In genomic region chr5:40240671-40241070, GRCh38 we compare ENCODE assay signal across 17 cellular contexts.
DNase-seq lines count a peak whose midpoint lies in the region; TF ChIP-seq lines count a peak whose summit lies in the region.
"Had no signal": no experiment of that assay in that cellular context is flagged by ENCODE, and none has a peak within 500 bp of the region (broad histone marks: within the 10 kb centered on the region; RNA-seq: fewer than 3 reads in every experiment).

No MANE protein-coding gene starts in this region.

- H3K27me3 ChIP-seq in ACC112 (ENCODE audit: insufficient read depth, low read length) (no peaks in the 10 kb centered on the region), adipocyte (replicated peaks; ENCODE audit: control insufficient read depth, insufficient read depth, low read length) (no peaks in the 10 kb centered on the region), stomach (no peaks in the 10 kb centered on the region)

- H3K27ac Mint-ChIP-seq in activated CD4-positive, alpha-beta T cell treated with anti-CD3 and anti-CD28 coated beads, Interleukin-2, amount 10 ng/mL, durations not matched to agents 24 days and 14 days, result peak overlapping the region; percentile 29
- H3K27ac Mint-ChIP-seq: CD4-positive, alpha-beta T cell; GM23338 had no signal

- H3K4me1 ChIP-seq in ACC112 (ENCODE audit: control insufficient read depth, insufficient read depth, low read length, unreplicated experiment), result no peaks in the 10 kb centered on the region
- no peaks in the 10 kb centered on the region for H3K4me1 ChIP-seq in adipocyte (ENCODE audit: control insufficient read depth, insufficient read depth, low read length)
- no peaks in the 10 kb centered on the region for H3K4me1 ChIP-seq in stomach
- H3K4me1 ChIP-seq: Caco-2 had no signal

- H3K36me3 ChIP-seq in ACC112 (ENCODE audit: insufficient read depth, low read length), result no peaks in the 10 kb centered on the region
- H3K36me3 ChIP-seq in adipocyte (ENCODE audit: control insufficient read depth, insufficient read depth, low read length, severe bottlenecking), result no peaks in the 10 kb centered on the region
- no peaks in the 10 kb centered on the region for H3K36me3 ChIP-seq in stomach

- H3K4me3 ChIP-seq in ACC112 (ENCODE audit: low read depth, low read length), result no peak overlapping the region
- H3K4me3 ChIP-seq in adipocyte (ENCODE audit: low read length), result no peak overlapping the region
- no peak overlapping the region for H3K4me3 ChIP-seq in fibroblast of mammary gland (ENCODE audit: control insufficient read depth, low read depth, low read length)
- no peak overlapping the region for H3K4me3 ChIP-seq in stomach
- H3K4me3 ChIP-seq: GM23338 had no signal

- peaks cover 14% of the 10 kb centered on the region for H3K36me3 Mint-ChIP-seq in activated CD4-positive, alpha-beta T cell treated with anti-CD3 and anti-CD28 coated beads, Interleukin-2, amount 10 ng/mL, durations not matched to agents 24 days and 14 days (ENCODE audit: low read depth)

- TF ChIP-seq POLR2A in stomach (IDR thresholded peaks at IDR 0.05), result no peak

- H3K79me2 ChIP-seq in ACC112 (ENCODE audit: control insufficient read depth, insufficient read depth, low read length, unreplicated experiment), result no peaks in the 10 kb centered on the region

- intact Hi-C loops in activated CD4-positive, alpha-beta T cell treated with anti-CD3 and anti-CD28 coated beads, Interleukin-2, amount 10 ng/mL, durations not matched to agents 24 days and 14 days (cut with micrococcal nuclease), result loop anchor here (5.0 kb wide), 1 partner anchor 37 kb away; no protein-coding TSS in a partner anchor
- intact Hi-C loops in stomach (cut with DNase I; ENCODE audit: low total_unique reads), result no loop called here

- no peak overlapping the region for H3K4me3 Mint-ChIP-seq in activated CD4-positive, alpha-beta T cell treated with anti-CD3 and anti-CD28 coated beads, Interleukin-2, amount 10 ng/mL, durations not matched to agents 24 days and 14 days
- H3K4me3 Mint-ChIP-seq: CD4-positive, alpha-beta T cell; GM23338 had no signal

- peaks cover 9% of the 10 kb centered on the region for H3K4me1 Mint-ChIP-seq in activated CD4-positive, alpha-beta T cell treated with anti-CD3 and anti-CD28 coated beads, Interleukin-2, amount 10 ng/mL, durations not matched to agents 24 days and 14 days
- H3K4me1 Mint-ChIP-seq: GM23338 had no signal

- peaks cover 29% of the 10 kb centered on the region for H3K9me3 Mint-ChIP-seq in activated CD4-positive, alpha-beta T cell treated with anti-CD3 and anti-CD28 coated beads, Interleukin-2, amount 10 ng/mL, durations not matched to agents 24 days and 14 days
- H3K9me3 Mint-ChIP-seq: CD4-positive, alpha-beta T cell had no signal

- TF ChIP-seq CTCF in fibroblast of mammary gland (conservative IDR thresholded peaks at IDR 0.05; ENCODE audit: control insufficient read depth, insufficient read depth, low read depth, low read length) (no peak), stomach (IDR thresholded peaks at IDR 0.05) (no peak)

- no peak for TF ChIP-seq EP300 in stomach (IDR thresholded peaks at IDR 0.05)

- no peak overlapping the region for H3K9ac ChIP-seq in adipocyte (ENCODE audit: low read length)

- no peak for DNase-seq in activated CD4-positive, alpha-beta T cell treated with anti-CD3 and anti-CD28 coated beads, Interleukin-2, amount 10 ng/mL, durations not matched to agents 24 days and 14 days
- DNase-seq in activated CD4-positive, alpha-beta T cell treated with anti-CD3 and anti-CD28 coated beads, Interleukin-2, amount 50 U/mL, for 1 hour, result no peak
- DNase-seq in adipocyte (ENCODE audit: low read depth) (peak; percentile 12), fibroblast of mammary gland (ENCODE audit: low read depth) (peak; percentile 40), NCI-H2196 treated with DMSO at 0.1 percent for 48 hours (lab: John Stamatoyannopoulos, UW; ENCODE audit: unreplicated experiment) (no peak), stomach (no peak), pons (ENCODE audit: low spot score) (no peak)
- DNase-seq: ACHN; AML-193; Caco-2; CD4-positive, alpha-beta T cell; DMS153; DMS79; GDM1 had no signal

- H3K9me3 ChIP-seq in adipocyte (ENCODE audit: control insufficient read depth, low read length), result peaks cover 14% of the 10 kb centered on the region
- peaks cover 0 to 9% (median 3%) of the 10 kb centered on the region in 4 donors for H3K9me3 ChIP-seq in stomach
- H3K9me3 ChIP-seq: Caco-2 had no signal

- H2AFZ ChIP-seq in ACC112 (ENCODE audit: low read length, unreplicated experiment), result no peak overlapping the region
- H2AFZ ChIP-seq: GM23338 had no signal

- no peaks in the 10 kb centered on the region for H3K27me3 Mint-ChIP-seq in activated CD4-positive, alpha-beta T cell treated with anti-CD3 and anti-CD28 coated beads, Interleukin-2, amount 10 ng/mL, durations not matched to agents 24 days and 14 days
- H3K27me3 Mint-ChIP-seq: CD4-positive, alpha-beta T cell had no signal

- H3K27ac ChIP-seq in ACC112 (ENCODE audit: low read depth, low read length) (peak overlapping the region; percentile 63), stomach (no peak overlapping the region)
- H3K27ac ChIP-seq: C4-2B had no signal

Comparison
In these comparisons a context has a peak if more than half of its experiments do, and no peak if none do; other contexts are left out.
1. DNase-seq: peak in adipocyte (single experiment) and fibroblast of mammary gland (single experiment); none in activated CD4-positive, alpha-beta T cell treated with anti-CD3 and anti-CD28 coated beads, Interleukin-2, amount 10 ng/mL, durations not matched to agents 24 days and 14 days (single experiment), activated CD4-positive, alpha-beta T cell treated with anti-CD3 and anti-CD28 coated beads, Interleukin-2, amount 50 U/mL, for 1 hour (single experiment), NCI-H2196 treated with DMSO at 0.1 percent for 48 hours (single experiment), stomach (single experiment) and pons (single experiment).